In genomic region chr12:89707623-89707991, GRCh38 we compare ENCODE assay signal across 8 cellular contexts. TPM values are rescaled to one million over a fixed set of nuclear protein-coding genes. Genes with fewer than 3 reads are reported as not detected.
DNase-seq lines count a peak whose midpoint lies in the region; ATAC-seq and TF ChIP-seq lines count a peak whose summit lies in the region.

No MANE protein-coding gene starts in this region.

- intact Hi-C loops in aorta (cut with DNase I), result loop anchor here in 1 of 2 donors (10.0 kb wide), 2 partner anchors 163 to 353 kb away; partner anchors contain the start of gene DUSP6

- DNase-seq in AG08396 (ENCODE audit: low spot score) (peak; percentile 18), HPDE6-E6E7 (ENCODE audit: extremely low spot score) (peak; percentile 3), epithelial cell of proximal tubule (ENCODE audit: low read depth) (no peak), naive B cell (no peak), aorta (peak; percentile 45 to 75), GDM1 (lab: John Stamatoyannopoulos, UW) (no peak), MV-4-11 (lab: John Stamatoyannopoulos, UW) (no peak)
- DNase-seq in activated CD4-positive, alpha-beta T cell treated with anti-CD3 and anti-CD28 coated beads, Interleukin-2, amount 50 U/mL, for 48 hours, result peak; percentile 15 to 23

- peak overlapping the region; percentile 94 to 100 (median 96) for H3K27ac Mint-ChIP-seq in naive B cell

- ATAC-seq in naive B cell (ENCODE audit: low read depth in 2 of 2), result no peak
- no peak for ATAC-seq in aorta (ENCODE audit: low FRiP score)

- H3K4me3 ChIP-seq in epithelial cell of proximal tubule (ENCODE audit: low read depth, low read length), result peak overlapping the region; percentile 85
- H3K4me3 ChIP-seq in aorta (ENCODE audit: low read length in 2 of 2), result peak overlapping the region; percentile 38 to 94

- peak overlapping the region; percentile 94 to 99 (median 98) for H3K4me3 Mint-ChIP-seq in naive B cell

- WGBS in aorta, 2 donors, result 5 to 7% methylated on average over 19 of the region's 19 CpGs

- peaks cover 30 to 58% (median 41%) of the 10 kb centered on the region in 3 donors for H3K4me1 Mint-ChIP-seq in naive B cell

- no peaks in the 10 kb centered on the region for H3K27me3 ChIP-seq in aorta (ENCODE audit: control insufficient read depth in 1 of 2, insufficient read depth in 2 of 2, low read length in 1 of 2)

- peaks cover 0 to 7% of the 10 kb centered on the region in 2 donors for H3K36me3 Mint-ChIP-seq in naive B cell

- TF ChIP-seq CTCF in epithelial cell of proximal tubule (conservative IDR thresholded peaks at IDR 0.05; ENCODE audit: low read depth, low read length), result no peak

- H3K36me3 ChIP-seq in aorta (ENCODE audit: control insufficient read depth in 1 of 2, insufficient read depth in 2 of 2, low read length in 1 of 2), result no peaks in the 10 kb centered on the region

- no peaks in the 10 kb centered on the region for H3K27me3 Mint-ChIP-seq in naive B cell

- H3K9me3 Mint-ChIP-seq in naive B cell, result no peaks in the 10 kb centered on the region

- no peaks in the 10 kb centered on the region for H3K4me1 ChIP-seq in aorta (ENCODE audit: control insufficient read depth in 1 of 2, insufficient read depth in 2 of 2, low read length in 2 of 2)

- no peak overlapping the region for H3K27ac ChIP-seq in aorta (ENCODE audit: low read depth in 1 of 2, low read length in 2 of 2)

- no peaks in the 10 kb centered on the region for H3K9me3 ChIP-seq in aorta (ENCODE audit: control insufficient read depth, low read length)

RNA-seq across cellular contexts. Expression of gene ATP2B1, which starts 1.0 kb away (rescaled TPM):
- total RNA-seq in epithelial cell of proximal tubule (17.1 and 25.3 TPM in 2 replicates), aorta (10 to 100 TPM; 26.8 to 44.8 TPM)
- polyA plus RNA-seq in naive B cell (ENCODE audit: low read depth in 6 of 6) (100 to 1,000 TPM in 3 of 6 donors, 10 to 100 TPM in 3; 92.2 to 113 (median 103) TPM), aorta (1 to 10 TPM; 5.7 to 8.3 TPM)

Comparison
In these comparisons a context has a peak if more than half of its experiments do, and no peak if none do; other contexts are left out.
1. DNase-seq: peak in AG08396 (single experiment), HPDE6-E6E7 (single experiment), activated CD4-positive, alpha-beta T cell treated with anti-CD3 and anti-CD28 coated beads, Interleukin-2, amount 50 U/mL, for 48 hours (2 of 2) and aorta (2 of 2); none in epithelial cell of proximal tubule (single experiment), naive B cell (single experiment), GDM1 (single experiment) and MV-4-11 (single experiment).